ENCODE assay signal across 10 cellular contexts in the genomic region with DNA sequence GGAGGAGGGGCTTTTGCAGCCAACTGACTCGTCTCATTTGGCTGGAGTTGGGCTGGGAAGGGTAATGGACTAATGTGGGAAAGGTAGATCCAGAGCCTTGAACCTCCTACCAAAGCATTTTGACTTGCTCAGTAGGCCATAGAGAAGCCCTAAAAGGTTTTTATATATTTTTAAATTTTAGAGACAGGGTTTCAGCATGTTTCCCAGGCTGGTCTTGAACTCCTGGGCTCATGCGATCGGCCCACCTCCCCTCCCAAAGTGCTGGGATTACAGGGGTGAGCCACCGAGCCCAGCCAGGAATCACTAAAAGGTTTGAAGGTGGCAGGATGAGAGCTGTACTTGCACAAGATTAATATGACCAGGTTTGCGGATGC. TPM values are rescaled to one million over a fixed set of nuclear protein-coding genes. Genes with fewer than 3 reads are reported as not detected.
A peak's percentile ranks its signal among the peaks of the same experiment; 100 is the strongest.
DNase-seq lines count a peak whose midpoint lies in the region; ATAC-seq, FAIRE-seq and TF ChIP-seq lines count a peak whose summit lies in the region.
"Had no signal": no experiment of that assay in that cellular context is flagged by ENCODE, and none has a peak within 500 bp of the region (broad histone marks: within the 10 kb centered on the region; RNA-seq: fewer than 3 reads in every experiment).

No MANE protein-coding gene starts in this region.

- RAD21 ChIA-PET in HCT116 (lab: Charles Lee; ENCODE audit: low non-redundant PET in 1 of 2, low total read pairs in 2 of 2, uncharacterized antibody in 2 of 2, unreplicated experiment in 2 of 2), result interaction anchor here (0.8 to 1.3 kb wide), 4 partner anchors 67 to 254 kb away, joined by 3 to 7 read pairs (median 5); no protein-coding TSS in a partner anchor

- peaks cover 22 to 38% (median 28%) of the 10 kb centered on the region in 4 donors for H3K4me1 Mint-ChIP-seq in CD4-positive, alpha-beta memory T cell
- H3K4me1 Mint-ChIP-seq in activated naive CD8-positive, alpha-beta T cell treated with anti-CD3 and anti-CD28 coated beads, Interleukin-2, amount 10 ng/mL, durations not matched to agents 7 days and 5 days, result peaks cover 31% of the 10 kb centered on the region
- peaks cover 24% of the 10 kb centered on the region for H3K4me1 Mint-ChIP-seq in neural crest cell

- no peak overlapping the region for H3K4me3 ChIP-seq in CD4-positive, alpha-beta memory T cell (ENCODE audit: low read length in 2 of 2)
- peak overlapping the region; percentile 21 to 44 for H3K4me3 ChIP-seq in HCT116 (replicated peaks in 1 of 2; ENCODE audit: low read depth in 1 of 2, low read length in 2 of 2)
- H3K4me3 ChIP-seq in BE2C (ENCODE audit: low read depth, low read length), result no peak overlapping the region
- H3K4me3 ChIP-seq: uterus had no signal

- TF ChIP-seq CTCF in HCT116 (IDR thresholded peaks at IDR 0.05 in 2 of 3, conservative IDR thresholded peaks at IDR 0.05 in 1 of 3; ENCODE audit: borderline replicate concordance in 1 of 3, insufficient read depth in 1 of 3, low read depth in 2 of 3, low read length in 2 of 3) (no peak), neural crest cell (conservative IDR thresholded peaks at IDR 0.05) (no peak), BE2C (IDR thresholded peaks at IDR 0.05; ENCODE audit: low read depth, low read length) (no peak)

- peaks cover 9 to 16% of the 10 kb centered on the region in 2 donors for H3K36me3 Mint-ChIP-seq in CD4-positive, alpha-beta memory T cell
- peaks cover 5% of the 10 kb centered on the region for H3K36me3 Mint-ChIP-seq in activated naive CD8-positive, alpha-beta T cell treated with anti-CD3 and anti-CD28 coated beads, Interleukin-2, amount 10 ng/mL, durations not matched to agents 7 days and 5 days
- H3K36me3 Mint-ChIP-seq in neural crest cell (ENCODE audit: low read depth), result peaks cover 7% of the 10 kb centered on the region

- peak overlapping the region in 5 of 7 donors; percentile 69 to 94 (median 85) for H3K27ac Mint-ChIP-seq in CD4-positive, alpha-beta memory T cell
- H3K27ac Mint-ChIP-seq in activated naive CD8-positive, alpha-beta T cell treated with anti-CD3 and anti-CD28 coated beads, Interleukin-2, amount 10 ng/mL, durations not matched to agents 7 days and 5 days, result peak overlapping the region; percentile 61
- no peak overlapping the region for H3K27ac Mint-ChIP-seq in neural crest cell (ENCODE audit: unreplicated experiment)

- peaks cover 16% of the 10 kb centered on the region; the same call in 1 of the 2 replicates for H3K79me2 ChIP-seq in HCT116 (ENCODE audit: insufficient read depth, low read length)

- no peaks in the 10 kb centered on the region for H3K36me3 ChIP-seq in CD4-positive, alpha-beta memory T cell (ENCODE audit: insufficient read depth, low read length)
- H3K36me3 ChIP-seq in HCT116 (ENCODE audit: control insufficient read depth in 1 of 2, insufficient read depth in 2 of 2, low read length in 2 of 2) (no peaks in the 10 kb centered on the region), BE2C (no peaks in the 10 kb centered on the region)
- H3K36me3 ChIP-seq: uterus had no signal

- H3K4me1 ChIP-seq in CD4-positive, alpha-beta memory T cell (ENCODE audit: insufficient read depth, low read length), result peaks cover 34% of the 10 kb centered on the region
- H3K4me1 ChIP-seq in HCT116 (ENCODE audit: control insufficient read depth in 1 of 2, insufficient read depth in 2 of 2, low read length in 2 of 2), result peaks cover 26 to 49% of the 10 kb centered on the region in 2 experiments
- no peaks in the 10 kb centered on the region for H3K4me1 ChIP-seq in BE2C
- H3K4me1 ChIP-seq: uterus had no signal

- no peak for DNase-seq in CD4-positive, alpha-beta memory T cell
- DNase-seq in HCT116 (ENCODE audit: low read depth, low spot score) (no peak), neural crest cell (ENCODE audit: low read depth, low spot score) (no peak), BE2C (no peak), GM12892 (ENCODE audit: insufficient read length) (no peak)
- no peak for DNase-seq in activated naive CD8-positive, alpha-beta T cell treated with anti-CD3 and anti-CD28 coated beads, Interleukin-2, amount 10 ng/mL, durations not matched to agents 7 days and 5 days

- ATAC-seq in HCT116 (peak; percentile 5; the same call in 1 of the 2 replicates), GM21737 (IDR thresholded peaks at IDR 0.05; ENCODE audit: unreplicated experiment) (no peak)
- ATAC-seq in activated naive CD8-positive, alpha-beta T cell treated with anti-CD3 and anti-CD28 coated beads, Interleukin-2, amount 10 ng/mL, durations not matched to agents 7 days and 5 days (ENCODE audit: low read depth), result no peak

- H3K9me3 ChIP-seq in CD4-positive, alpha-beta memory T cell (ENCODE audit: control insufficient read depth in 1 of 2, low read length in 2 of 2), result no peaks in the 10 kb centered on the region
- H3K9me3 ChIP-seq in HCT116 (ENCODE audit: control insufficient read depth in 1 of 2, insufficient read depth in 1 of 2, low read depth in 1 of 2, low read length in 2 of 2) (no peaks in the 10 kb centered on the region), BE2C (no peaks in the 10 kb centered on the region)
- H3K9me3 ChIP-seq: uterus had no signal

- no peak for TF ChIP-seq RAD21 in HCT116 (IDR thresholded peaks at IDR 0.05; ENCODE audit: low read depth)

- peak overlapping the region in 5 of 8 donors; percentile 58 to 88 (median 67) for H3K4me3 Mint-ChIP-seq in CD4-positive, alpha-beta memory T cell
- H3K4me3 Mint-ChIP-seq in activated naive CD8-positive, alpha-beta T cell treated with anti-CD3 and anti-CD28 coated beads, Interleukin-2, amount 10 ng/mL, durations not matched to agents 7 days and 5 days, result peak overlapping the region; percentile 3
- peak overlapping the region; percentile 92 for H3K4me3 Mint-ChIP-seq in neural crest cell
- H3K4me3 Mint-ChIP-seq: activated CD8-positive, alpha-beta memory T cell treated with anti-CD3 and anti-CD28 coated beads, Interleukin-2, amount 10 ng/mL, durations not matched to agents 7 days and 5 days had no signal

- intact Hi-C loops in CD4-positive, alpha-beta memory T cell (cut with micrococcal nuclease), result loop anchor here (5.0 kb wide), 2 partner anchors 47 to 452 kb away; a partner anchor contains a TSS
- intact Hi-C loops in HCT116 (cut with micrococcal nuclease), result loop anchor here (5.0 kb wide), 2 partner anchors 47 to 452 kb away; a partner anchor contains a TSS

- no peak overlapping the region for H3K27ac ChIP-seq in CD4-positive, alpha-beta memory T cell (ENCODE audit: low read depth, low read length)
- H3K27ac ChIP-seq in HCT116 (ENCODE audit: low read depth, low read length), result no peak overlapping the region
- H3K27ac ChIP-seq: uterus had no signal

- CTCF ChIA-PET in CD4-positive, alpha-beta memory T cell (lab: Charles Lee; ENCODE audit: partially characterized antibody), result interaction anchor here (0.7 to 29.3 kb wide), 32 partner anchors 11 to 357 kb away, joined by 3 to 605 read pairs (median 5); a partner anchor contains a TSS
- CTCF ChIA-PET in HCT116 (lab: Charles Lee), result interaction anchor here (0.6 to 4.7 kb wide), 24 partner anchors 11 to 405 kb away, joined by 3 to 41 read pairs (median 6); no protein-coding TSS in a partner anchor

- peak overlapping the region; percentile 75 for H3K4me2 ChIP-seq in HCT116 (ENCODE audit: low read length)

- BruUV-seq in HCT116 (replicated peaks; lab: Mats Ljungman, UMichigan), result no TSS peak

- no peaks in the 10 kb centered on the region for H4K20me1 ChIP-seq in HCT116 (ENCODE audit: insufficient read depth)

- H3K27me3 Mint-ChIP-seq in CD4-positive, alpha-beta memory T cell, result no peaks in the 10 kb centered on the region
- no peaks in the 10 kb centered on the region for H3K27me3 Mint-ChIP-seq in activated naive CD8-positive, alpha-beta T cell treated with anti-CD3 and anti-CD28 coated beads, Interleukin-2, amount 10 ng/mL, durations not matched to agents 7 days and 5 days
- no peaks in the 10 kb centered on the region for H3K27me3 Mint-ChIP-seq in neural crest cell (ENCODE audit: low read depth)
- H3K27me3 Mint-ChIP-seq: activated CD8-positive, alpha-beta memory T cell treated with anti-CD3 and anti-CD28 coated beads, Interleukin-2, amount 10 ng/mL, durations not matched to agents 7 days and 5 days; stimulated activated naive B cell treated with anti-CD40 and anti-IgM and Interleukin-4, amounts not matched to agents 10 μg/mL and 1 μg/mL and 100 μg/mL, for 72 hours had no signal

- H3K27me3 ChIP-seq in CD4-positive, alpha-beta memory T cell (ENCODE audit: insufficient read depth, low read length), result no peaks in the 10 kb centered on the region
- H3K27me3 ChIP-seq in HCT116 (ENCODE audit: insufficient read depth, low read length) (no peaks in the 10 kb centered on the region), BE2C (no peaks in the 10 kb centered on the region)
- H3K27me3 ChIP-seq: uterus had no signal

- H3K9ac ChIP-seq in HCT116 (ENCODE audit: low read length), result peak overlapping the region; percentile 39

- POLR2A ChIA-PET in CD4-positive, alpha-beta memory T cell (lab: Charles Lee; ENCODE audit: partially characterized antibody), result interaction anchor here (0.7 to 9.1 kb wide), 11 partner anchors 9 to 343 kb away, joined by 3 to 258 read pairs (median 9); a partner anchor contains a TSS
- POLR2A ChIA-PET in HCT116 (lab: Charles Lee), result interaction anchor here (1.6 to 1.9 kb wide), 2 partner anchors 10 to 48 kb away, joined by 6 read pairs; a partner anchor contains a TSS
- POLR2A ChIA-PET in activated naive CD8-positive, alpha-beta T cell treated with anti-CD3 and anti-CD28 coated beads, Interleukin-2, amount 10 ng/mL, durations not matched to agents 7 days and 5 days (lab: Charles Lee), result interaction anchor here (0.5 to 7.3 kb wide), 8 partner anchors 9 to 450 kb away, joined by 3 to 120 read pairs (median 4); a partner anchor contains a TSS

- no peak for TF ChIP-seq POLR2A in HCT116 (IDR thresholded peaks at IDR 0.05; ENCODE audit: borderline replicate concordance, extremely low read depth, insufficient read depth, insufficient read length)
- no peak for TF ChIP-seq POLR2A in GM12892 (IDR thresholded peaks at IDR 0.05; ENCODE audit: low read depth, low read length)

- peaks cover 0 to 6% (median 0%) of the 10 kb centered on the region in 8 donors for H3K9me3 Mint-ChIP-seq in CD4-positive, alpha-beta memory T cell
- H3K9me3 Mint-ChIP-seq in activated naive CD8-positive, alpha-beta T cell treated with anti-CD3 and anti-CD28 coated beads, Interleukin-2, amount 10 ng/mL, durations not matched to agents 7 days and 5 days, result no peaks in the 10 kb centered on the region
- no peaks in the 10 kb centered on the region for H3K9me3 Mint-ChIP-seq in neural crest cell
- H3K9me3 Mint-ChIP-seq: stimulated activated naive B cell treated with anti-CD40 and anti-IgM and Interleukin-4, amounts not matched to agents 10 μg/mL and 1 μg/mL and 100 μg/mL, for 72 hours had no signal

- FAIRE-seq in GM12892 (lab: Jason Lieb, UNC), result no peak

- no peaks in the 10 kb centered on the region for H3K9me2 ChIP-seq in HCT116 (ENCODE audit: insufficient read depth)

- peak overlapping the region; percentile 72 for H2AFZ ChIP-seq in HCT116 (ENCODE audit: low read depth, low read length, poor library complexity, severe bottlenecking)

RNA-seq across cellular contexts. Expression of a gene that starts 2.0 kb away (rescaled TPM):
- total RNA-seq in CD4-positive, alpha-beta memory T cell, result 10 to 100 TPM; 68.4 to 71.2 TPM
- 100 to 1,000 TPM; 109 to 124 TPM for polyA plus RNA-seq in CD4-positive, alpha-beta memory T cell
- total RNA-seq in HCT116 (2021; ENCODE audit: unreplicated experiment), result 41.9 TPM
- polyA plus RNA-seq in HCT116 (2012), result 41.1 and 57.8 TPM in 2 replicates
- 100 to 1,000 TPM; 100 to 104 TPM for total RNA-seq in activated naive CD8-positive, alpha-beta T cell treated with anti-CD3 and anti-CD28 coated beads, Interleukin-2, amount 10 ng/mL, durations not matched to agents 7 days and 5 days
- 21.5 and 21.9 TPM in 2 replicates for total RNA-seq in neural crest cell
- 9.4 TPM for polyA plus RNA-seq in BE2C (2012; ENCODE audit: insufficient read depth, insufficient read length, low read depth)
- polyA plus RNA-seq in GM12892 (2012; ENCODE audit: missing spikeins), result 34.0 TPM

RNA-seq across cellular contexts. Expression of a gene that starts 8.7 kb away (rescaled TPM):
- 10 to 100 TPM; 46.9 to 48.8 TPM for total RNA-seq in CD4-positive, alpha-beta memory T cell
- polyA plus RNA-seq in CD4-positive, alpha-beta memory T cell, result 10 to 100 TPM; 34.5 to 49.8 TPM
- 115 TPM for total RNA-seq in HCT116 (2021; ENCODE audit: unreplicated experiment)
- polyA plus RNA-seq in HCT116 (2012), result 54.1 and 55.3 TPM in 2 replicates
- 10 to 100 TPM; 39.8 to 40.5 TPM for total RNA-seq in activated naive CD8-positive, alpha-beta T cell treated with anti-CD3 and anti-CD28 coated beads, Interleukin-2, amount 10 ng/mL, durations not matched to agents 7 days and 5 days
- 54.7 and 55.6 TPM in 2 replicates for total RNA-seq in neural crest cell
- polyA plus RNA-seq in BE2C (2012; ENCODE audit: insufficient read depth, insufficient read length, low read depth), result 136 TPM
- 34.1 TPM for polyA plus RNA-seq in GM12892 (2012; ENCODE audit: missing spikeins)

Comparison
In these comparisons a context has a peak if more than half of its experiments do, and no peak if none do; other contexts are left out.
1. H3K4me3 ChIP-seq: peak in HCT116 (2 of 2); none in CD4-positive, alpha-beta memory T cell (0 of 2) and BE2C (single experiment).
2. H3K4me3 Mint-ChIP-seq: peak in every context shown above with its lines; median percentile 92 in neural crest cell; 67 in CD4-positive, alpha-beta memory T cell; 3 in activated naive CD8-positive, alpha-beta T cell treated with anti-CD3 and anti-CD28 coated beads, Interleukin-2, amount 10 ng/mL, durations not matched to agents 7 days and 5 days.